Comparison of ENCODE assay signal across 26 cellular contexts in the genomic region with DNA sequence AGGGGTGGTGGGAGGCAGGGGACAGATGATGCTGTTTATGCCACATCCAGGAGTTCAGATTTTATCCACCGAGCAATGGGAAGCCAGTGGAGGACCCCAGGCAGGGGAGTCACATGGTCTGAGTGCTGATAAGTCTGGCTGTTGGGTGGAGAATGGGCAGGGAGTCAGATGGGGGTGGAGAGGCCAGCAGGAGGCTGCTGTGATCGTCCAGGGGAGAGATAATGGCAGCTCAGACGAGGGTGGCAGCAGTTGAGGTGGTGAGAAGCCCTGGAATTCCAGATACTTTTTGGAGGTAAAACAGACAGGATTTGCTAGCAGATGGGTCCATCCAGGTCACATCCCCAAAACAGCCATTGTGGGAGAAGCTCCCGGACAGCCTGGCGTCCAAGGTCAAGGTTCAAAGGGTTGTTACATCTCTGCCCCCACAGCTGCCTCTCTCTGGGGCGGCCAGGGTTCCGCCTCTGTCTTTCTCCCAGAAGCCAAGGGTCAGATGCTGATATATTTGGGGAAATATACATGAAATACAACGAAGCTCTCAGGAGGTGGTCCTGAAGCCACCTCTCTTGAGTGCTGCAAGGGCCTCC.
A peak's percentile ranks its signal among the peaks of the same experiment; 100 is the strongest.
DNase-seq lines count a peak whose midpoint lies in the region; ATAC-seq, FAIRE-seq and TF ChIP-seq lines count a peak whose summit lies in the region.
"Had no signal": no experiment of that assay in that cellular context is flagged by ENCODE, and none has a peak within 500 bp of the region (broad histone marks: within the 10 kb centered on the region; RNA-seq: fewer than 3 reads in every experiment).

No MANE protein-coding gene starts in this region.

- H3K4me3 ChIP-seq in SK-N-SH (ENCODE audit: low read depth in 2 of 2, low read length in 1 of 2), result no peak overlapping the region
- H3K4me3 ChIP-seq in H1 (ENCODE audit: extremely low read depth in 1 of 4, insufficient read depth in 2 of 4, low read depth in 3 of 4, low read length in 4 of 4), result no peak overlapping the region
- H3K4me3 ChIP-seq in osteoblast (ENCODE audit: insufficient read depth, low read length), result no peak overlapping the region
- H3K4me3 ChIP-seq: BLaER1, GM12878, GM23338 had no signal

- H3K14ac ChIP-seq in H1 (ENCODE audit: insufficient read length), result no peak overlapping the region

- H3K9me3 ChIP-seq in SK-N-SH (no peaks in the 10 kb centered on the region), H1 (ENCODE audit: insufficient read depth in 2 of 2, low read depth in 1 of 2, low read length in 1 of 2) (no peaks in the 10 kb centered on the region), osteoblast (ENCODE audit: low read depth, low read length) (no peaks in the 10 kb centered on the region)
- H3K9me3 ChIP-seq: BLaER1, Caco-2 had no signal

- H3K79me2 ChIP-seq in SK-N-SH (ENCODE audit: insufficient read depth) (no peaks in the 10 kb centered on the region), H1 (ENCODE audit: control insufficient read depth in 1 of 2, insufficient read depth in 2 of 2, low read length in 2 of 2) (no peaks in the 10 kb centered on the region), osteoblast (ENCODE audit: insufficient read depth, low read length) (no peaks in the 10 kb centered on the region)

- H3K79me1 ChIP-seq in H1 (ENCODE audit: low read depth, low read length), result no peaks in the 10 kb centered on the region

- no peak overlapping the region for H2BK20ac ChIP-seq in H1 (ENCODE audit: low read length)

- no peaks in the 10 kb centered on the region for H3K9me3 Mint-ChIP-seq in stimulated activated naive CD8-positive, alpha-beta T cell treated with anti-CD3 and anti-CD28 coated beads, Interleukin-15, amount 100 ng/mL, for 72 hours
- H3K9me3 Mint-ChIP-seq: CD4-positive, CD25-positive, alpha-beta regulatory T cell; CD8-positive, alpha-beta T cell; GM23338 had no signal

- no peaks in the 10 kb centered on the region for H3K23me2 ChIP-seq in H1 (ENCODE audit: low read depth, low read length)

- DNase-seq in SK-N-SH (peak; percentile 42), H1 (ENCODE audit: low read depth in 1 of 2, low spot score in 2 of 2) (no peak), osteoblast (ENCODE audit: insufficient read length, low spot score, missing footprints) (peak; percentile 86), NCI-H2227 treated with DMSO at 0.1 percent for 48 hours (lab: John Stamatoyannopoulos, UW) (no peak)
- DNase-seq in stimulated activated naive CD8-positive, alpha-beta T cell treated with anti-CD3 and anti-CD28 coated beads, Interleukin-15, amount 100 ng/mL, for 72 hours, result no peak
- no peak for DNase-seq in stimulated activated naive CD8-positive, alpha-beta T cell treated with anti-CD3 and anti-CD28 coated beads, Interleukin-15, Interleukin-2, amounts not matched to agents 100 U/mL and 50 U/mL, for 24 hours
- DNase-seq: Caco-2; CD4-positive, CD25-positive, alpha-beta regulatory T cell; CD8-positive, alpha-beta T cell; DMS 273 treated with DMSO at 0.1 percent for 48 hours; DMS79; EL; GDM1; HCEC 1CT had no signal

- peak overlapping the region; percentile 23 to 93 for H3K27ac Mint-ChIP-seq in stimulated activated naive CD8-positive, alpha-beta T cell treated with anti-CD3 and anti-CD28 coated beads, Interleukin-15, amount 100 ng/mL, for 72 hours
- H3K27ac Mint-ChIP-seq: B cell; CD4-positive, CD25-positive, alpha-beta regulatory T cell; CD8-positive, alpha-beta T cell; GM23338 had no signal

- TF ChIP-seq CTCF in SK-N-SH (IDR thresholded peaks at IDR 0.05) (no peak), H1 (IDR thresholded peaks at IDR 0.05; ENCODE audit: control extremely low read depth in 1 of 3, insufficient read depth in 1 of 3, low read depth in 1 of 3, low read length in 3 of 3) (no peak), osteoblast (IDR thresholded peaks at IDR 0.05; ENCODE audit: extremely low read depth, low read depth, low read length) (no peak)

- no peak overlapping the region for H4K8ac ChIP-seq in H1 (ENCODE audit: extremely low read depth, insufficient read depth, low read length)

- no peak overlapping the region for H2BK5ac ChIP-seq in H1 (ENCODE audit: low read depth, low read length)

- H3K4ac ChIP-seq in H1 (replicated peaks; ENCODE audit: insufficient read length, low read depth, low read length), result no peak overlapping the region

- H3K27me3 ChIP-seq in SK-N-SH (ENCODE audit: insufficient read depth) (no peaks in the 10 kb centered on the region), H1 (replicated peaks in 1 of 4; ENCODE audit: control insufficient read depth in 3 of 4, extremely low read depth in 1 of 4, insufficient read depth in 3 of 4, low read length in 3 of 4) (no peaks in the 10 kb centered on the region), osteoblast (ENCODE audit: insufficient read depth, low read length) (no peaks in the 10 kb centered on the region)
- H3K27me3 ChIP-seq: BLaER1 had no signal

- H3K56ac ChIP-seq in H1 (replicated peaks; ENCODE audit: insufficient read length, low read depth, low read length), result no peak overlapping the region

- H4K20me1 ChIP-seq in SK-N-SH (ENCODE audit: insufficient read depth) (no peaks in the 10 kb centered on the region), H1 (replicated peaks in 1 of 2; ENCODE audit: control insufficient read depth in 1 of 2, insufficient read depth in 2 of 2, low read length in 2 of 2) (no peaks in the 10 kb centered on the region), osteoblast (ENCODE audit: insufficient read depth, low read length) (no peaks in the 10 kb centered on the region)
- H4K20me1 ChIP-seq: BLaER1 had no signal

- no peak for TF ChIP-seq POLR2A in H1 (IDR thresholded peaks at IDR 0.05; ENCODE audit: control extremely low read depth in 1 of 2, low read depth in 2 of 2, low read length in 2 of 2)

- no peak overlapping the region for H2BK12ac ChIP-seq in H1 (ENCODE audit: low read depth, low read length)

- no peak overlapping the region for H2BK15ac ChIP-seq in H1 (ENCODE audit: low read length)

- H4K5ac ChIP-seq in H1 (ENCODE audit: insufficient read length, low read depth, low read length), result no peak overlapping the region

- no peaks in the 10 kb centered on the region for H3K9me2 ChIP-seq in SK-N-SH

- no peak for FAIRE-seq in H1 (lab: Jason Lieb, UNC)
- FAIRE-seq: A204.1, D721Med, GM12878, GM18507, H54 had no signal

- H3K36me3 ChIP-seq in SK-N-SH (replicated peaks in 1 of 2; ENCODE audit: control insufficient read depth in 1 of 2, insufficient read depth in 2 of 2, low read length in 1 of 2) (no peaks in the 10 kb centered on the region), H1 (ENCODE audit: control insufficient read depth in 2 of 4, insufficient read depth in 4 of 4, low read length in 3 of 4) (no peaks in the 10 kb centered on the region), osteoblast (ENCODE audit: insufficient read depth, low read length) (no peaks in the 10 kb centered on the region)
- H3K36me3 ChIP-seq: BLaER1 had no signal

- TF ChIP-seq RAD21 in SK-N-SH (IDR thresholded peaks at IDR 0.05; ENCODE audit: low read length) (no peak), H1 (IDR thresholded peaks at IDR 0.05 in 1 of 2, conservative IDR thresholded peaks at IDR 0.05 in 1 of 2; ENCODE audit: low read depth in 2 of 2, low read length in 2 of 2) (no peak)

- no peak overlapping the region for H3K23ac ChIP-seq in H1 (ENCODE audit: insufficient read length)

- no peaks in the 10 kb centered on the region for H3F3A ChIP-seq in SK-N-SH (replicated peaks; ENCODE audit: insufficient read depth)

- peaks cover 22% of the 10 kb centered on the region for H3K27me3 Mint-ChIP-seq in stimulated activated naive CD8-positive, alpha-beta T cell treated with anti-CD3 and anti-CD28 coated beads, Interleukin-15, amount 100 ng/mL, for 72 hours

- H3K4me1 ChIP-seq in SK-N-SH (ENCODE audit: control insufficient read depth in 1 of 2, insufficient read depth in 2 of 2, low read depth in 1 of 2, low read length in 1 of 2) (peaks cover 0 to 8% of the 10 kb centered on the region in 2 experiments; a peak in 1 of 4 replicates), H1 (replicated peaks in 1 of 4; ENCODE audit: control insufficient read depth in 3 of 4, insufficient read depth in 4 of 4, low read length in 3 of 4) (no peaks in the 10 kb centered on the region), osteoblast (ENCODE audit: insufficient read depth, low read length) (peaks cover 8% of the 10 kb centered on the region)
- H3K4me1 ChIP-seq: BLaER1, Caco-2 had no signal

- H3K4me1 Mint-ChIP-seq in stimulated activated naive CD8-positive, alpha-beta T cell treated with anti-CD3 and anti-CD28 coated beads, Interleukin-15, amount 100 ng/mL, for 72 hours, result no peaks in the 10 kb centered on the region
- H3K4me1 Mint-ChIP-seq: B cell; CD4-positive, CD25-positive, alpha-beta regulatory T cell had no signal

- no peak overlapping the region for H3K18ac ChIP-seq in H1 (ENCODE audit: extremely low read depth, low read length)

- H3K27ac ChIP-seq in SK-N-SH (ENCODE audit: low read depth in 2 of 2, low read length in 1 of 2), result no peak overlapping the region
- H3K27ac ChIP-seq in H1 (ENCODE audit: low read depth, low read length), result no peak overlapping the region
- no peak overlapping the region for H3K27ac ChIP-seq in osteoblast (ENCODE audit: low read depth, low read length)
- H3K27ac ChIP-seq: 22Rv1, BLaER1, C4-2B had no signal

- 50% methylated on average over 8 of the region's 8 CpGs for WGBS in SK-N-SH (ENCODE audit: low lambda C conversion rate)
- WGBS in H1 (ENCODE audit: extremely low coverage in 1 of 2, insufficient coverage in 1 of 2, insufficient read length in 1 of 2, insufficient replicate concordance in 2 of 2, low coverage in 1 of 2, low lambda C conversion rate in 2 of 2, missing lambda C conversion rate in 1 of 2), 2 experiments, result 83% methylated on average over 7 of the region's 8 CpGs; no CpG with 5 or more reads in 1 of the 2 experiments

- H2AFZ ChIP-seq in SK-N-SH (ENCODE audit: low read depth) (no peak overlapping the region), H1 (ENCODE audit: low read length) (no peak overlapping the region), osteoblast (ENCODE audit: low read length) (no peak overlapping the region)
- H2AFZ ChIP-seq: GM23338 had no signal

- peak overlapping the region; percentile 42 for H4K91ac ChIP-seq in H1 (replicated peaks; ENCODE audit: insufficient read length, low read length)

- no peak overlapping the region for H3K4me3 Mint-ChIP-seq in stimulated activated naive CD8-positive, alpha-beta T cell treated with anti-CD3 and anti-CD28 coated beads, Interleukin-15, amount 100 ng/mL, for 72 hours
- H3K4me3 Mint-ChIP-seq: B cell; CD8-positive, alpha-beta T cell; GM23338 had no signal

- POLR2A ChIA-PET in SK-N-SH (lab: Yijun Ruan, JAX) (no interaction called here), H1 (lab: Charles Lee; ENCODE audit: partially characterized antibody) (no interaction called here)

- ATAC-seq in SK-N-SH treated with all-trans-retinoic acid at 6 μM for 48 hours (no peak), HG02678 (IDR thresholded peaks at IDR 0.05; ENCODE audit: unreplicated experiment) (no peak)
- ATAC-seq in stimulated activated naive CD8-positive, alpha-beta T cell treated with anti-CD3 and anti-CD28 coated beads, Interleukin-15, amount 100 ng/mL, for 72 hours, result no peak
- no peak for ATAC-seq in stimulated activated naive CD8-positive, alpha-beta T cell treated with anti-CD3 and anti-CD28 coated beads, Interleukin-15, Interleukin-2, amounts not matched to agents 100 U/mL and 50 U/mL, for 24 hours
- ATAC-seq: CD8-positive, alpha-beta T cell; GM12878; GM23338 had no signal

- CTCF ChIA-PET in SK-N-SH (lab: Yijun Ruan, JAX), result interaction anchor here (2.7 to 3.4 kb wide), 2 partner anchors 13 to 126 kb away, joined by 8 to 14 read pairs; no protein-coding TSS in a partner anchor
- CTCF ChIA-PET in H1 (lab: Charles Lee; ENCODE audit: partially characterized antibody), result interaction anchor here (0.6 to 2.2 kb wide), 5 partner anchors 13 to 335 kb away, joined by 3 to 7 read pairs (median 4); no protein-coding TSS in a partner anchor

- no peak overlapping the region for H3K4me2 ChIP-seq in SK-N-SH
- no peak overlapping the region for H3K4me2 ChIP-seq in H1 (ENCODE audit: insufficient read depth in 1 of 2, low read depth in 2 of 2, low read length in 2 of 2)
- H3K4me2 ChIP-seq in osteoblast (ENCODE audit: insufficient read depth, low read length), result no peak overlapping the region
- H3K4me2 ChIP-seq: BLaER1, GM23338 had no signal

- H3K9ac ChIP-seq in SK-N-SH (no peak overlapping the region), H1 (replicated peaks in 1 of 4; ENCODE audit: extremely low read depth in 1 of 4, low read depth in 3 of 4, low read length in 3 of 4) (no peak overlapping the region)
- H3K9ac ChIP-seq: BLaER1 had no signal

- no peak for TF ChIP-seq EP300 in SK-N-SH (IDR thresholded peaks at IDR 0.05; ENCODE audit: borderline replicate concordance in 1 of 2, low read depth in 1 of 2, low read length in 1 of 2)
- TF ChIP-seq EP300 in H1 (IDR thresholded peaks at IDR 0.05; ENCODE audit: borderline replicate concordance in 1 of 2, low read depth in 2 of 2, low read length in 2 of 2), result no peak

- no peak overlapping the region for H2AK5ac ChIP-seq in H1 (ENCODE audit: low read depth, low read length)

- H2BK120ac ChIP-seq in H1 (replicated peaks; ENCODE audit: low read depth, low read length), result no peak overlapping the region

Comparison
In these comparisons a context has a peak if more than half of its experiments do, and no peak if none do; other contexts are left out.
1. DNase-seq: peak in SK-N-SH (single experiment) and osteoblast (single experiment); none in stimulated activated naive CD8-positive, alpha-beta T cell treated with anti-CD3 and anti-CD28 coated beads, Interleukin-15, amount 100 ng/mL, for 72 hours (0 of 2), stimulated activated naive CD8-positive, alpha-beta T cell treated with anti-CD3 and anti-CD28 coated beads, Interleukin-15, Interleukin-2, amounts not matched to agents 100 U/mL and 50 U/mL, for 24 hours (single experiment), H1 (0 of 2) and NCI-H2227 treated with DMSO at 0.1 percent for 48 hours (single experiment).